In the genomic region with DNA sequence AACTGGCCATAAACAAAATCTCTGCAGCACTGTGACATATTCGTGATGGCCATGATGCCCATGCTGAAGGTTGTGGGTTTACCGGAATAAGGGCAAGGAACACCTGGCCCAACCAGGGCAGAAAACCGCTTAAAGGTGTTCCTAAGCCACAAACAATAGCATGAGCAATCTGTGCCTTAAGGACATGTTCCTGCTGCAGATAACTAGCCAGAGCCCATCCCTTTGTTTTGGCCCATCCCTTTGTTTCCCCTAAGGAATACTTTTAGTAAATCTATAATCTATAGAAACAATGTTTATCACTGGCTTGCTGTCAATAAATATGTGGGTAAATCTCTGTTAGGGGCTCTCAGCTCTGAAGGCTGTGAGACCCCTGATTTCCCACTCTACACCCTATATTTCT, we compare ENCODE assay signal across 1 cellular context.
A peak's percentile ranks its signal among the peaks of the same experiment; 100 is the strongest.
TF ChIP-seq lines count a peak whose summit lies in the region.

No MANE protein-coding gene starts in this region.

TF ChIP-seq in HepG2, 621 proteins besides CTCF, POLR2A, EP300 and RAD21:
- TF ChIP-seq ZNF761 (CRISPR knock-in tag; conservative IDR thresholded peaks at IDR 0.05) = peak; percentile 100
